Comparison of ENCODE assay signal across 8 cellular contexts in genomic region chr3:191051037-191051436, GRCh38.
DNase-seq lines count a peak whose midpoint lies in the region; ATAC-seq and TF ChIP-seq lines count a peak whose summit lies in the region.

No MANE protein-coding gene starts in this region.

- no peaks in the 10 kb centered on the region for H3K9me3 Mint-ChIP-seq in activated CD4-positive, alpha-beta T cell treated with anti-CD3 and anti-CD28 coated beads, Interleukin-2, amount 10 ng/mL, durations not matched to agents 24 days and 14 days

- DNase-seq in NCI-H1105 treated with DMSO at 0.1 percent for 48 hours (lab: John Stamatoyannopoulos, UW) (peak; percentile 64), astrocyte of the hippocampus (ENCODE audit: low read depth, low spot score) (peak; percentile 55), lung microvascular endothelial cell (ENCODE audit: low read depth in 2 of 2) (peak; percentile 26 to 36), T-helper 1 cell (no peak), GOT3 (lab: John Stamatoyannopoulos, UW) (no peak)
- no peak for DNase-seq in activated CD4-positive, alpha-beta T cell treated with anti-CD3 and anti-CD28 coated beads, Interleukin-2, amount 10 ng/mL, durations not matched to agents 24 days and 14 days

- H3K27ac Mint-ChIP-seq in activated CD4-positive, alpha-beta T cell treated with anti-CD3 and anti-CD28 coated beads, Interleukin-2, amount 10 ng/mL, durations not matched to agents 24 days and 14 days: no peak overlapping the region

- no peak overlapping the region for H3K27ac ChIP-seq in C4-2B

- H3K36me3 Mint-ChIP-seq in activated CD4-positive, alpha-beta T cell treated with anti-CD3 and anti-CD28 coated beads, Interleukin-2, amount 10 ng/mL, durations not matched to agents 24 days and 14 days (ENCODE audit: low read depth): no peaks in the 10 kb centered on the region

- H3K4me3 Mint-ChIP-seq in activated CD4-positive, alpha-beta T cell treated with anti-CD3 and anti-CD28 coated beads, Interleukin-2, amount 10 ng/mL, durations not matched to agents 24 days and 14 days: no peak overlapping the region

- ATAC-seq in GM19467 (IDR thresholded peaks at IDR 0.05; ENCODE audit: unreplicated experiment): peak; percentile 63

- H3K4me1 Mint-ChIP-seq in activated CD4-positive, alpha-beta T cell treated with anti-CD3 and anti-CD28 coated beads, Interleukin-2, amount 10 ng/mL, durations not matched to agents 24 days and 14 days: no peaks in the 10 kb centered on the region

- intact Hi-C loops in activated CD4-positive, alpha-beta T cell treated with anti-CD3 and anti-CD28 coated beads, Interleukin-2, amount 10 ng/mL, durations not matched to agents 24 days and 14 days (cut with micrococcal nuclease): loop anchor here (1.0 to 2.0 kb wide), 2 partner anchors 167 to 1084 kb away; no protein-coding TSS in a partner anchor

- H3K27me3 Mint-ChIP-seq in activated CD4-positive, alpha-beta T cell treated with anti-CD3 and anti-CD28 coated beads, Interleukin-2, amount 10 ng/mL, durations not matched to agents 24 days and 14 days: no peaks in the 10 kb centered on the region

- TF ChIP-seq CTCF in C4-2B (conservative IDR thresholded peaks at IDR 0.05): peak; percentile 79

Comparison
In these comparisons a context has a peak if more than half of its experiments do, and no peak if none do; other contexts are left out.
1. DNase-seq: peak in NCI-H1105 treated with DMSO at 0.1 percent for 48 hours (single experiment), astrocyte of the hippocampus (single experiment) and lung microvascular endothelial cell (2 of 2); none in activated CD4-positive, alpha-beta T cell treated with anti-CD3 and anti-CD28 coated beads, Interleukin-2, amount 10 ng/mL, durations not matched to agents 24 days and 14 days (single experiment), T-helper 1 cell (0 of 5) and GOT3 (single experiment).